ENCODE assay signal across 20 cellular contexts in the genomic region with DNA sequence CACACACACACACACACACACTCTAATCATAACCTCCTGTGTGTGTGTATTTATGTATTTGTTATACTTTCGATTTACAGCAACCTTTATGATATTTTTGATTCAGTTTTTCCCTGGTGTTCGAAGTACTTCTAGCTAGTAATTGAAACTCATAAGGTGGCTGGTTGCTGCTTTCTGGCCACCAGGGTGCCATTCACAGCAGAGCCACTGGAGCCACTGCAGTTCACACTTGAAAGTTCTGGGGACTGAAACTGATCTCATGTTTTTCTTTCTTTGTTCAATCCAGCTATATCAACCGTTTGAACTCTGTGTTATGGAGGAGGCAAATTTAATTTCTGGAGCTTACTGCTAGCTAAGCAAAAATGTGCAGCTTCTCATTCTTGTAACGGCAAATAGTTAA.
DNase-seq lines count a peak whose midpoint lies in the region; ATAC-seq and TF ChIP-seq lines count a peak whose summit lies in the region.
"Had no signal": no experiment of that assay in that cellular context is flagged by ENCODE, and none has a peak within 500 bp of the region (broad histone marks: within the 10 kb centered on the region; RNA-seq: fewer than 3 reads in every experiment).

No MANE protein-coding gene starts in this region.

- H3K27ac Mint-ChIP-seq in mesothelial cell of epicardium, result peak overlapping the region; percentile 75
- H3K27ac Mint-ChIP-seq: activated naive CD4-positive, alpha-beta T cell treated with anti-CD3 and anti-CD28 coated beads, Interleukin-2, amount 50 U/mL, for 72 hours had no signal

- H3K9me3 Mint-ChIP-seq in mesothelial cell of epicardium, result peaks cover 16% of the 10 kb centered on the region
- H3K9me3 Mint-ChIP-seq in activated T-cell treated with anti-CD3 and anti-CD28 coated beads, Interleukin-2, amount 50 U/mL, for 4 hours, result peaks cover 17% of the 10 kb centered on the region

- H3K27me3 Mint-ChIP-seq in mesothelial cell of epicardium (ENCODE audit: low read depth), result no peaks in the 10 kb centered on the region
- no peaks in the 10 kb centered on the region for H3K27me3 Mint-ChIP-seq in activated T-cell treated with anti-CD3 and anti-CD28 coated beads, Interleukin-2, amount 50 U/mL, for 4 hours (ENCODE audit: low read depth)

- TF ChIP-seq CTCF in astrocyte of the spinal cord (IDR thresholded peaks at IDR 0.05; ENCODE audit: low read depth, low read length) (peak; percentile 35), mesothelial cell of epicardium (IDR thresholded peaks at IDR 0.05; ENCODE audit: unreplicated experiment) (no peak)

- no peak for ATAC-seq in activated T-cell treated with anti-CD3 and anti-CD28 coated beads, Interleukin-2, amount 50 U/mL, for 4 hours
- no peak for ATAC-seq in GM18907 (IDR thresholded peaks at IDR 0.05; ENCODE audit: unreplicated experiment)
- ATAC-seq: activated naive CD4-positive, alpha-beta T cell treated with anti-CD3 and anti-CD28 coated beads, Interleukin-2, amount 50 U/mL, for 72 hours; gastroesophageal sphincter; K562 had no signal

- peaks cover 26% of the 10 kb centered on the region for H3K4me1 Mint-ChIP-seq in mesothelial cell of epicardium
- H3K4me1 Mint-ChIP-seq in activated T-cell treated with anti-CD3 and anti-CD28 coated beads, Interleukin-2, amount 50 U/mL, for 4 hours (ENCODE audit: low read depth), result no peaks in the 10 kb centered on the region

- H3K4me3 ChIP-seq in Jurkat, Clone E6-1 (ENCODE audit: low read length), result no peak overlapping the region
- no peak overlapping the region for H3K4me3 ChIP-seq in astrocyte of the spinal cord (ENCODE audit: low read depth, low read length)
- H3K4me3 ChIP-seq: breast epithelium, gastroesophageal sphincter, K562, ovary, smooth muscle cell had no signal

- H3K4me3 Mint-ChIP-seq in mesothelial cell of epicardium, result no peak overlapping the region
- H3K4me3 Mint-ChIP-seq in activated T-cell treated with anti-CD3 and anti-CD28 coated beads, Interleukin-2, amount 50 U/mL, for 4 hours, result no peak overlapping the region

- in situ Hi-C loops in astrocyte of the spinal cord (cut with HindIII; ENCODE audit: low sequenced_read_pairs), result no loop called here

- peaks cover 8% of the 10 kb centered on the region for H3K36me3 Mint-ChIP-seq in mesothelial cell of epicardium
- no peaks in the 10 kb centered on the region for H3K36me3 Mint-ChIP-seq in activated T-cell treated with anti-CD3 and anti-CD28 coated beads, Interleukin-2, amount 50 U/mL, for 4 hours (ENCODE audit: insufficient read depth)
- H3K36me3 Mint-ChIP-seq: activated naive CD4-positive, alpha-beta T cell treated with anti-CD3 and anti-CD28 coated beads, Interleukin-2, amount 50 U/mL, for 72 hours had no signal

- DNase-seq in D341Med (ENCODE audit: low spot score) (peak; percentile 22), astrocyte of the spinal cord (ENCODE audit: low read depth, low spot score) (peak; percentile 1), mesothelial cell of epicardium (ENCODE audit: low spot score in 2 of 2, unreplicated experiment in 2 of 2) (no peak), superior temporal gyrus (ENCODE audit: extremely low spot score) (no peak)
- DNase-seq in Jurkat, Clone E6-1 (ENCODE audit: low read depth, low spot score), result peak; percentile 2
- DNase-seq in activated T-cell treated with anti-CD3 and anti-CD28 coated beads, Interleukin-2, amount 50 U/mL, for 4 hours, result no peak
- no peak for DNase-seq in stimulated activated CD4-positive, alpha-beta T cell treated with anti-CD3 and anti-CD28 coated beads, Interleukin-12 subunit alpha, Interleukin-12 subunit beta, amount 100 ng/mL, for 4 hours
- DNase-seq: activated T-cell treated with anti-CD3 and anti-CD28 coated beads for 4 hours; C1 segment of cervical spinal cord; midbrain; NCI-H1694; NCI-H510A; ovary; stimulated activated naive CD4-positive, alpha-beta T cell treated with Interleukin-2 at 50 U/mL for 16 hours had no signal

Comparison
In these comparisons a context has a peak if more than half of its experiments do, and no peak if none do; other contexts are left out.
1. DNase-seq: peak in D341Med (single experiment), Jurkat, Clone E6-1 (single experiment) and astrocyte of the spinal cord (single experiment); none in mesothelial cell of epicardium (0 of 2), activated T-cell treated with anti-CD3 and anti-CD28 coated beads, Interleukin-2, amount 50 U/mL, for 4 hours (single experiment), superior temporal gyrus (single experiment) and stimulated activated CD4-positive, alpha-beta T cell treated with anti-CD3 and anti-CD28 coated beads, Interleukin-12 subunit alpha, Interleukin-12 subunit beta, amount 100 ng/mL, for 4 hours (single experiment).